In genomic region chr16:70574595-70575271, GRCh38 we compare ENCODE assay signal across 12 cellular contexts. TPM values are rescaled to one million over a fixed set of nuclear protein-coding genes. Genes with fewer than 3 reads are reported as not detected.
A peak's percentile ranks its signal among the peaks of the same experiment; 100 is the strongest.
DNase-seq lines count a peak whose midpoint lies in the region; ATAC-seq, FAIRE-seq and TF ChIP-seq lines count a peak whose summit lies in the region.
"Had no signal": no experiment of that assay in that cellular context is flagged by ENCODE, and none has a peak within 500 bp of the region (broad histone marks: within the 10 kb centered on the region; RNA-seq: fewer than 3 reads in every experiment).

No MANE protein-coding gene starts in this region.

- H3K4me3 ChIP-seq in bronchial epithelial cell (ENCODE audit: low read depth, low read length) (no peak overlapping the region), upper lobe of right lung (no peak overlapping the region)
- H3K4me3 ChIP-seq: BLaER1 had no signal

- peak overlapping the region; percentile 48 for H3K27ac ChIP-seq in upper lobe of right lung
- H3K27ac ChIP-seq: BLaER1 had no signal

- POLR2A ChIA-PET in naive thymus-derived CD8-positive, alpha-beta T cell (lab: Charles Lee): no interaction called here

- no peaks in the 10 kb centered on the region for H3K9me3 ChIP-seq in upper lobe of right lung
- H3K9me3 ChIP-seq: BLaER1 had no signal

- no peaks in the 10 kb centered on the region for H3K27me3 ChIP-seq in bronchial epithelial cell (ENCODE audit: control insufficient read depth, insufficient read depth, low read length)
- no peaks in the 10 kb centered on the region for H3K27me3 ChIP-seq in upper lobe of right lung
- H3K27me3 ChIP-seq: BLaER1 had no signal

- peaks cover 58% of the 10 kb centered on the region for H3K4me1 ChIP-seq in upper lobe of right lung
- H3K4me1 ChIP-seq: BLaER1 had no signal

- peaks cover 13% of the 10 kb centered on the region for H3K36me3 ChIP-seq in bronchial epithelial cell (ENCODE audit: control insufficient read depth, insufficient read depth, low read length)
- H3K36me3 ChIP-seq in upper lobe of right lung: peaks cover 34% of the 10 kb centered on the region

- peak; percentile 29 for DNase-seq in cardiac septum (ENCODE audit: low spot score)
- no peak for DNase-seq in Right ventricle myocardium superior
- peak; percentile 33 for DNase-seq in bronchial epithelial cell (ENCODE audit: low read depth)
- no peak for DNase-seq in naive thymus-derived CD8-positive, alpha-beta T cell
- DNase-seq in upper lobe of right lung: no peak
- DNase-seq in germinal center (ENCODE audit: low spot score): no peak
- no peak for DNase-seq in cerebellum (ENCODE audit: low spot score)
- DNase-seq in NCI-H146 (lab: John Stamatoyannopoulos, UW): no peak
- DNase-seq: NCI-H446 treated with DMSO at 0.1 percent for 48 hours had no signal

- intact Hi-C loops in cardiac septum (cut with DNase I) (loop anchor here (5.0 kb wide), 1 partner anchor 37 kb away; no protein-coding TSS in a partner anchor), Right ventricle myocardium superior (cut with DNase I) (no loop called here), upper lobe of right lung (cut with DNase I) (no loop called here)

- H3K9me3 Mint-ChIP-seq in naive thymus-derived CD8-positive, alpha-beta T cell: no peaks in the 10 kb centered on the region

- no peaks in the 10 kb centered on the region for H3K27me3 Mint-ChIP-seq in naive thymus-derived CD8-positive, alpha-beta T cell
- H3K27me3 Mint-ChIP-seq: progenitor cell of endocrine pancreas had no signal

- H3K36me3 Mint-ChIP-seq in naive thymus-derived CD8-positive, alpha-beta T cell: peaks cover 0 to 49% (median 0%) of the 10 kb centered on the region in 3 donors

- FAIRE-seq in bronchial epithelial cell (lab: Jason Lieb, UNC): no peak

- no peak overlapping the region for H3K4me3 Mint-ChIP-seq in naive thymus-derived CD8-positive, alpha-beta T cell

- H3K27ac Mint-ChIP-seq in naive thymus-derived CD8-positive, alpha-beta T cell: peak overlapping the region in 8 of 10 donors; percentile 15 to 75 (median 52)
- H3K27ac Mint-ChIP-seq: progenitor cell of endocrine pancreas had no signal

- TF ChIP-seq CTCF in bronchial epithelial cell (IDR thresholded peaks at IDR 0.05; ENCODE audit: insufficient read depth, low read length, severe bottlenecking) (no peak), upper lobe of right lung (IDR thresholded peaks at IDR 0.05) (no peak)

- peaks cover 4 to 19% (median 13%) of the 10 kb centered on the region in 4 donors for H3K4me1 Mint-ChIP-seq in naive thymus-derived CD8-positive, alpha-beta T cell

- ATAC-seq in Right ventricle myocardium superior (ENCODE audit: poor library complexity): no peak
- ATAC-seq in naive thymus-derived CD8-positive, alpha-beta T cell: no peak
- no peak for ATAC-seq in upper lobe of right lung
- ATAC-seq: HCT116 had no signal

RNA-seq across cellular contexts. Expression of gene SF3B3, which starts 51.1 kb away (rescaled TPM):
- 159 TPM for total RNA-seq in cardiac septum
- 129 TPM for total RNA-seq in Right ventricle myocardium superior
- 58.1 and 80.6 TPM in 2 replicates for total RNA-seq in bronchial epithelial cell
- 100 to 1,000 TPM; 270 to 277 TPM for total RNA-seq in naive thymus-derived CD8-positive, alpha-beta T cell
- 100 to 1,000 TPM in 2 of 3 donors, 10 to 100 TPM in 1; 85.9 to 120 (median 104) TPM for polyA plus RNA-seq in naive thymus-derived CD8-positive, alpha-beta T cell
- 174 TPM for total RNA-seq in upper lobe of right lung
- 121 TPM for total RNA-seq in cerebellum

RNA-seq across cellular contexts. Expression of gene COG4, which starts 51.4 kb away (rescaled TPM):
- total RNA-seq in cardiac septum (36.3 TPM), Right ventricle myocardium superior (49.1 TPM), bronchial epithelial cell (45.3 and 46.7 TPM in 2 replicates), upper lobe of right lung (63.0 TPM), cerebellum (37.2 TPM)
- 10 to 100 TPM; 57.4 to 57.6 TPM for total RNA-seq in naive thymus-derived CD8-positive, alpha-beta T cell
- 10 to 100 TPM; 52.4 to 58.6 (median 52.8) TPM for polyA plus RNA-seq in naive thymus-derived CD8-positive, alpha-beta T cell

Comparison
In these comparisons a context has a peak if more than half of its experiments do, and no peak if none do; other contexts are left out.
1. DNase-seq: peak in cardiac septum (single experiment) and bronchial epithelial cell (single experiment); none in Right ventricle myocardium superior (single experiment), naive thymus-derived CD8-positive, alpha-beta T cell (0 of 10), upper lobe of right lung (single experiment), germinal center (single experiment), cerebellum (single experiment) and NCI-H146 (single experiment).